Comparison of ENCODE assay signal across 16 cellular contexts in genomic region chr1:21587602-21587953, GRCh38.
A peak's percentile ranks its signal among the peaks of the same experiment; 100 is the strongest.
DNase-seq lines count a peak whose midpoint lies in the region; ATAC-seq and TF ChIP-seq lines count a peak whose summit lies in the region.
"Had no signal": no experiment of that assay in that cellular context is flagged by ENCODE, and none has a peak within 500 bp of the region (broad histone marks: within the 10 kb centered on the region; RNA-seq: fewer than 3 reads in every experiment).

No MANE protein-coding gene starts in this region.

- H2BK20ac ChIP-seq in IMR-90 (ENCODE audit: low read depth, low read length): no peak overlapping the region

- peaks cover 0 to 4% of the 10 kb centered on the region in 2 donors for H3K4me1 Mint-ChIP-seq in effector memory CD8-positive, alpha-beta T cell (ENCODE audit: low read depth in 2 of 2)
- H3K4me1 Mint-ChIP-seq in activated naive CD4-positive, alpha-beta T cell treated with anti-CD3 and anti-CD28 coated beads for 36 hours (ENCODE audit: low read depth): peaks cover 4% of the 10 kb centered on the region

- BruUV-seq in IMR-90 (replicated peaks; lab: Mats Ljungman, UMichigan): no TSS peak

- DNase-seq in DMS53 (lab: John Stamatoyannopoulos, UW): peak; percentile 58
- DNase-seq in DMS53 treated with DMSO at 0.1 percent for 48 hours (lab: John Stamatoyannopoulos, UW; ENCODE audit: unreplicated experiment): no peak
- DNase-seq in IMR-90: no peak
- peak; percentile 69 to 78 for DNase-seq in SJCRH30
- no peak for DNase-seq in effector memory CD8-positive, alpha-beta T cell
- DNase-seq in activated naive CD4-positive, alpha-beta T cell treated with anti-CD3 and anti-CD28 coated beads for 36 hours: no peak
- DNase-seq: C1 segment of cervical spinal cord, DMS79, NCI-H146, NCI-H526 had no signal

- H2BK120ac ChIP-seq in IMR-90 (ENCODE audit: low read depth, low read length): no peak overlapping the region

- H3K27ac Mint-ChIP-seq in effector memory CD8-positive, alpha-beta T cell: no peak overlapping the region
- no peak overlapping the region for H3K27ac Mint-ChIP-seq in activated naive CD4-positive, alpha-beta T cell treated with anti-CD3 and anti-CD28 coated beads for 36 hours
- H3K27ac Mint-ChIP-seq: T-helper 1 cell treated with Interleukin-12 subunit alpha and Interleukin-12 subunit beta and Interleukin-4 antibody, amounts not matched to agents 30 μg/mL and 1 μg/mL, for 36 hours had no signal

- H3K14ac ChIP-seq in IMR-90 (replicated peaks; ENCODE audit: low read depth, low read length): no peak overlapping the region

- H3K27ac ChIP-seq in IMR-90 (ENCODE audit: insufficient read depth, low read length) (no peak overlapping the region), SJCRH30 (peak overlapping the region; percentile 91), neutrophil (peak overlapping the region; percentile 39)
- H3K27ac ChIP-seq: PC-9 had no signal

- no peak overlapping the region for H3K4me2 ChIP-seq in IMR-90 (ENCODE audit: low read depth, low read length)

- ATAC-seq in IMR-90 (ENCODE audit: low read depth) (no peak), HG03342 (IDR thresholded peaks at IDR 0.05; ENCODE audit: unreplicated experiment) (no peak)
- no peak for ATAC-seq in effector memory CD8-positive, alpha-beta T cell (replicated peaks)
- ATAC-seq: GM12878 had no signal

- H2BK15ac ChIP-seq in IMR-90 (ENCODE audit: low read depth, low read length): 0 out of 3 replicates have a peak overlapping the region, but pooled peaks have one; percentile 29

- H4K20me1 ChIP-seq in IMR-90 (ENCODE audit: insufficient read depth, low read length): no peaks in the 10 kb centered on the region

- WGBS in IMR-90 (ENCODE audit: extremely low coverage in 2 of 2, insufficient read length in 1 of 2), 2 experiments: 94% methylated on average over 2 of the region's 5 CpGs; no CpG with 5 or more reads in 1 of the 2 experiments

- H3K4me3 ChIP-seq in IMR-90 (ENCODE audit: insufficient read depth, low read depth, low read length): no peak overlapping the region
- H3K4me3 ChIP-seq in SJCRH30: peak overlapping the region; percentile 31
- no peak overlapping the region for H3K4me3 ChIP-seq in neutrophil (ENCODE audit: low read depth in 1 of 2, low read length in 1 of 2)
- H3K4me3 ChIP-seq: GM12878, HAP-1, PC-9 had no signal

- H3K23ac ChIP-seq in IMR-90 (ENCODE audit: low read depth, low read length): no peak overlapping the region

- H3K4ac ChIP-seq in IMR-90 (ENCODE audit: low read depth, low read length): no peak overlapping the region

- no peak overlapping the region for H3K56ac ChIP-seq in IMR-90 (ENCODE audit: extremely low read depth, insufficient read depth, low read length)

- no peak overlapping the region for H3K18ac ChIP-seq in IMR-90 (ENCODE audit: low read depth, low read length)

- no peak for TF ChIP-seq POLR2A in IMR-90 (IDR thresholded peaks at IDR 0.05; ENCODE audit: low read depth, low read length)

- no peak overlapping the region for H4K5ac ChIP-seq in IMR-90 (ENCODE audit: low read depth, low read length)

- TF ChIP-seq CTCF in IMR-90 (conservative IDR thresholded peaks at IDR 0.05; ENCODE audit: low read depth, low read length) (no peak), neutrophil (IDR thresholded peaks at IDR 0.05) (no peak)

- H3K27me3 Mint-ChIP-seq in effector memory CD8-positive, alpha-beta T cell: peaks cover 30 to 89% of the 10 kb centered on the region in 2 donors
- peaks cover 8% of the 10 kb centered on the region for H3K27me3 Mint-ChIP-seq in activated naive CD4-positive, alpha-beta T cell treated with anti-CD3 and anti-CD28 coated beads for 36 hours (ENCODE audit: low read depth)

- H3K27me3 ChIP-seq in IMR-90 (ENCODE audit: control insufficient read depth, insufficient read depth, low read length) (peaks cover 20% of the 10 kb centered on the region; the same call in 1 of the 2 replicates), SJCRH30 (no peaks in the 10 kb centered on the region), neutrophil (no peaks in the 10 kb centered on the region)

- TF ChIP-seq RAD21 in IMR-90 (IDR thresholded peaks at IDR 0.05; ENCODE audit: low read length): no peak

- no peak overlapping the region for H3K4me3 Mint-ChIP-seq in effector memory CD8-positive, alpha-beta T cell
- no peak overlapping the region for H3K4me3 Mint-ChIP-seq in activated naive CD4-positive, alpha-beta T cell treated with anti-CD3 and anti-CD28 coated beads for 36 hours
- H3K4me3 Mint-ChIP-seq: T-helper 1 cell treated with Interleukin-12 subunit alpha and Interleukin-12 subunit beta and Interleukin-4 antibody, amounts not matched to agents 30 μg/mL and 1 μg/mL, for 36 hours had no signal

- no peak overlapping the region for H2AK9ac ChIP-seq in IMR-90 (replicated peaks; ENCODE audit: low read depth, low read length, poor library complexity)

- in situ Hi-C loops in IMR-90 (cut with MboI; ENCODE audit: low sequenced_read_pairs): loop anchor here (5.0 kb wide), 1 partner anchor 355 kb away; no protein-coding TSS in a partner anchor

- H3K9me1 ChIP-seq in IMR-90 (ENCODE audit: insufficient read depth, low read length): peaks cover 2% of the 10 kb centered on the region; the same call in 1 of the 2 replicates

- CTCF ChIA-PET in IMR-90 (lab: Yijun Ruan, JAX): no interaction called here
- CTCF ChIA-PET in activated naive CD4-positive, alpha-beta T cell treated with anti-CD3 and anti-CD28 coated beads for 36 hours (lab: Charles Lee): no interaction called here

- no peaks in the 10 kb centered on the region for H3K9me3 Mint-ChIP-seq in effector memory CD8-positive, alpha-beta T cell
- H3K9me3 Mint-ChIP-seq in activated naive CD4-positive, alpha-beta T cell treated with anti-CD3 and anti-CD28 coated beads for 36 hours: no peaks in the 10 kb centered on the region
- H3K9me3 Mint-ChIP-seq: T-helper 1 cell treated with Interleukin-12 subunit alpha and Interleukin-12 subunit beta and Interleukin-4 antibody, amounts not matched to agents 30 μg/mL and 1 μg/mL, for 36 hours had no signal

- H2BK5ac ChIP-seq in IMR-90 (ENCODE audit: low read depth, low read length, poor library complexity, severe bottlenecking): no peak overlapping the region

- H3K4me1 ChIP-seq in IMR-90 (ENCODE audit: control insufficient read depth, insufficient read depth, low read length): peaks cover 7% of the 10 kb centered on the region
- peaks cover 53% of the 10 kb centered on the region for H3K4me1 ChIP-seq in SJCRH30
- peaks cover 90 to 92% of the 10 kb centered on the region in 2 experiments for H3K4me1 ChIP-seq in neutrophil (ENCODE audit: control insufficient read depth in 1 of 2, insufficient read depth in 1 of 2, low read depth in 1 of 2, low read length in 1 of 2)
- H3K4me1 ChIP-seq: HAP-1 had no signal

- no peaks in the 10 kb centered on the region for H3K9me3 ChIP-seq in IMR-90 (ENCODE audit: control insufficient read depth, insufficient read depth, low read length)
- no peaks in the 10 kb centered on the region for H3K9me3 ChIP-seq in SJCRH30 (replicated peaks)
- H3K9me3 ChIP-seq in neutrophil: no peaks in the 10 kb centered on the region
- H3K9me3 ChIP-seq: HAP-1 had no signal

- no peak overlapping the region for H3K9ac ChIP-seq in IMR-90 (ENCODE audit: low read depth, low read length)

- no peak overlapping the region for H4K91ac ChIP-seq in IMR-90 (ENCODE audit: insufficient read depth, low read depth, low read length)

- POLR2A ChIA-PET in IMR-90 (lab: Charles Lee; ENCODE audit: unreplicated experiment): no interaction called here

- H3K79me1 ChIP-seq in IMR-90 (ENCODE audit: low read depth in 1 of 2, low read length in 2 of 2): no peaks in the 10 kb centered on the region

- H2AK5ac ChIP-seq in IMR-90 (ENCODE audit: low read depth, low read length): peak overlapping the region; percentile 39; the same call in 1 of the 2 replicates

- H4K8ac ChIP-seq in IMR-90 (ENCODE audit: low read depth in 2 of 2, low read length in 2 of 2): no peak overlapping the region

- no peak overlapping the region for H2AFZ ChIP-seq in IMR-90 (replicated peaks; ENCODE audit: low read length, poor library complexity)
- H2AFZ ChIP-seq: PC-9 had no signal

- H3K36me3 Mint-ChIP-seq in effector memory CD8-positive, alpha-beta T cell (ENCODE audit: insufficient read depth): no peaks in the 10 kb centered on the region
- no peaks in the 10 kb centered on the region for H3K36me3 Mint-ChIP-seq in activated naive CD4-positive, alpha-beta T cell treated with anti-CD3 and anti-CD28 coated beads for 36 hours (ENCODE audit: low read depth)

- dilution Hi-C loops in IMR-90 (cut with HindIII; ENCODE audit: low sequenced_read_pairs, unreplicated experiment): no loop called here

- H3K36me3 ChIP-seq in IMR-90 (ENCODE audit: control insufficient read depth, insufficient read depth, low read length) (no peaks in the 10 kb centered on the region), SJCRH30 (no peaks in the 10 kb centered on the region), neutrophil (no peaks in the 10 kb centered on the region)
- H3K36me3 ChIP-seq: HAP-1 had no signal

- intact Hi-C loops in IMR-90 (cut with micrococcal nuclease): loop anchor here (5.0 kb wide), 1 partner anchor 50 kb away; no protein-coding TSS in a partner anchor
- intact Hi-C loops in activated naive CD4-positive, alpha-beta T cell treated with anti-CD3 and anti-CD28 coated beads for 36 hours (cut with micrococcal nuclease): no loop called here

TF ChIP-seq in IMR-90, 13 proteins besides CTCF, POLR2A, EP300 and RAD21 (continues in another document):
- TF ChIP-seq NFE2L2 (IDR thresholded peaks at IDR 0.05; ENCODE audit: low read depth, low read length) (no peak), BHLHE40 (IDR thresholded peaks at IDR 0.05; ENCODE audit: low read depth, low read length) (no peak), CHD1 (IDR thresholded peaks at IDR 0.05; ENCODE audit: low read depth, low read length) (no peak), RFX5 (IDR thresholded peaks at IDR 0.05; ENCODE audit: low read depth, low read length) (no peak), RCOR1 (IDR thresholded peaks at IDR 0.05; ENCODE audit: insufficient replicate concordance, low read length) (no peak), MAZ (IDR thresholded peaks at IDR 0.05; ENCODE audit: borderline replicate concordance, low read depth, low read length) (no peak), FOS (IDR thresholded peaks at IDR 0.05; ENCODE audit: low read depth, low read length) (no peak), USF2 (IDR thresholded peaks at IDR 0.05; ENCODE audit: low read depth, low read length) (no peak), CEBPB (IDR thresholded peaks at IDR 0.05; ENCODE audit: low read depth, low read length) (no peak)

Comparison
In these comparisons a context has a peak if more than half of its experiments do, and no peak if none do; other contexts are left out.
1. DNase-seq: peak in DMS53 (single experiment) and SJCRH30 (2 of 2); none in DMS53 treated with DMSO at 0.1 percent for 48 hours (single experiment), IMR-90 (single experiment), effector memory CD8-positive, alpha-beta T cell (0 of 3) and activated naive CD4-positive, alpha-beta T cell treated with anti-CD3 and anti-CD28 coated beads for 36 hours (single experiment).